26 cellular contexts compared by ENCODE assay signal in genomic region chr1:25083481-25084345, GRCh38.
DNase-seq lines count a peak whose midpoint lies in the region; ATAC-seq, FAIRE-seq and TF ChIP-seq lines count a peak whose summit lies in the region.
"Had no signal": no experiment of that assay in that cellular context is flagged by ENCODE, and none has a peak within 500 bp of the region (broad histone marks: within the 10 kb centered on the region; RNA-seq: fewer than 3 reads in every experiment).

No MANE protein-coding gene starts in this region.

- H3K4me2 ChIP-seq in A549 (no peak overlapping the region), mesendoderm (ENCODE audit: low read length) (no peak overlapping the region)

- H2BK5ac ChIP-seq in mesendoderm (ENCODE audit: low read length), result no peak overlapping the region

- H3K27ac ChIP-seq in A549 (no peak overlapping the region), HL-60 (replicated peaks) (peak overlapping the region; percentile 64; the same call in 1 of the 2 replicates), mesendoderm (ENCODE audit: low read depth, low read length) (no peak overlapping the region), WERI-Rb-1 (no peak overlapping the region)
- H3K27ac ChIP-seq: SJSA1 had no signal

- WGBS in A549 (ENCODE audit: missing lambda C conversion rate), result 67% methylated on average over 12 of the region's 20 CpGs
- no CpG with 5 or more reads among the region's 20 CpGs for WGBS in mesendoderm (ENCODE audit: extremely low coverage, insufficient coverage, low lambda C conversion rate)

- H3K56ac ChIP-seq in mesendoderm (ENCODE audit: low read length), result no peak overlapping the region

- no peak for TF ChIP-seq RAD21 in A549 (conservative IDR thresholded peaks at IDR 0.05 in 1 of 2, IDR thresholded peaks at IDR 0.05 in 1 of 2)

- FAIRE-seq in A549 (lab: Jason Lieb, UNC), result no peak
- FAIRE-seq: A204.1, GM12878, H54, HTR-8/SVneo, RCC 7860 had no signal

- no peak overlapping the region for H3K23ac ChIP-seq in mesendoderm (ENCODE audit: low read length)

- H4K8ac ChIP-seq in mesendoderm (ENCODE audit: low read depth, low read length), result no peak overlapping the region

- no peak overlapping the region for H3K4ac ChIP-seq in mesendoderm (ENCODE audit: low read depth, low read length)

- H3K4me3 ChIP-seq in A549 (no peak overlapping the region), HL-60 (replicated peaks; ENCODE audit: insufficient read depth, low read length) (no peak overlapping the region), mesendoderm (ENCODE audit: low read length) (no peak overlapping the region), WERI-Rb-1 (ENCODE audit: low read depth, low read length) (no peak overlapping the region)
- H3K4me3 ChIP-seq: GM12878, SJSA1 had no signal

- H3K27ac Mint-ChIP-seq in dendritic cell treated with granulocyte-macrophage colony-stimulating factor and Interleukin-4, amounts not matched to agents 40 ng/mL and 50 ng/mL, for 4 days, result peak overlapping the region; percentile 60
- H3K27ac Mint-ChIP-seq: B cell, HFFc6, IgD-negative memory B cell had no signal

- H4K5ac ChIP-seq in mesendoderm (ENCODE audit: low read length), result no peak overlapping the region

- CTCF ChIA-PET in A549 (lab: Yijun Ruan, JAX), result interaction anchor here (1.2 to 1.6 kb wide), 2 partner anchors 17 to 23 kb away, joined by 3 read pairs; no protein-coding TSS in a partner anchor

- peaks cover 13% of the 10 kb centered on the region for H3K27me3 Mint-ChIP-seq in dendritic cell treated with granulocyte-macrophage colony-stimulating factor and Interleukin-4, amounts not matched to agents 40 ng/mL and 50 ng/mL, for 4 days
- H3K27me3 Mint-ChIP-seq: B cell had no signal

- ATAC-seq in A549 (no peak), GM19452 (IDR thresholded peaks at IDR 0.05; ENCODE audit: unreplicated experiment) (no peak), HG03108 (IDR thresholded peaks at IDR 0.05; ENCODE audit: unreplicated experiment) (no peak), HG03460 (IDR thresholded peaks at IDR 0.05; ENCODE audit: unreplicated experiment) (no peak)
- ATAC-seq: GM12878 had no signal

- H3K27me3 ChIP-seq in HL-60 (ENCODE audit: insufficient read depth, poor library complexity, severe bottlenecking) (no peaks in the 10 kb centered on the region), mesendoderm (ENCODE audit: insufficient read depth, low read length, poor library complexity) (no peaks in the 10 kb centered on the region), WERI-Rb-1 (ENCODE audit: insufficient read depth, low read depth, severe bottlenecking) (no peaks in the 10 kb centered on the region)
- H3K27me3 ChIP-seq: SJSA1 had no signal

- intact Hi-C loops in dendritic cell treated with granulocyte-macrophage colony-stimulating factor and Interleukin-4, amounts not matched to agents 40 ng/mL and 50 ng/mL, for 4 days (cut with micrococcal nuclease), result no loop called here

- no peak overlapping the region for H2AK5ac ChIP-seq in mesendoderm (ENCODE audit: low read length)

- H3K79me2 ChIP-seq in mesendoderm (ENCODE audit: control insufficient read depth, insufficient read depth, low read length), result no peaks in the 10 kb centered on the region

- no peak overlapping the region for H3K4me3 Mint-ChIP-seq in dendritic cell treated with granulocyte-macrophage colony-stimulating factor and Interleukin-4, amounts not matched to agents 40 ng/mL and 50 ng/mL, for 4 days
- H3K4me3 Mint-ChIP-seq: B cell; CD4-positive, CD25-positive, alpha-beta regulatory T cell; HFFc6; IgD-negative memory B cell had no signal

- TF ChIP-seq CTCF in A549 (IDR thresholded peaks at IDR 0.05), result no peak
- TF ChIP-seq CTCF in HL-60 (IDR thresholded peaks at IDR 0.05; ENCODE audit: insufficient read depth, low read length), result no peak
- no peak for TF ChIP-seq CTCF in WERI-Rb-1 (IDR thresholded peaks at IDR 0.05; ENCODE audit: low read depth, low read length)

- DNase-seq in A549 (ENCODE audit: low read depth in 1 of 2, low spot score in 1 of 2) (no peak), HL-60 (ENCODE audit: low read depth in 1 of 2, low spot score in 1 of 2) (no peak), mesendoderm (peak; percentile 11), WERI-Rb-1 (no peak)
- DNase-seq: CD4-positive, CD25-positive, alpha-beta regulatory T cell; COR-L47; DND-41; HFFc6; Karpas-422; NCI-H1694 treated with DMSO at 0.1 percent for 48 hours; NCI-H2081 treated with DMSO at 0.1 percent for 48 hours; NCI-H2171 treated with DMSO at 0.1 percent for 48 hours; NCI-H524 treated with DMSO at 0.1 percent for 48 hours; OCI-M1 had no signal

- POLR2A ChIA-PET in A549 (lab: Yijun Ruan, JAX), result interaction anchor here (0.7 kb wide), 1 partner anchor 930 kb away, joined by 6 read pairs; no protein-coding TSS in a partner anchor

- TF ChIP-seq POLR2A in A549 (IDR thresholded peaks at IDR 0.05; ENCODE audit: low read length), result no peak

- H3K4me1 Mint-ChIP-seq in dendritic cell treated with granulocyte-macrophage colony-stimulating factor and Interleukin-4, amounts not matched to agents 40 ng/mL and 50 ng/mL, for 4 days (ENCODE audit: low read depth), result peaks cover 24% of the 10 kb centered on the region
- H3K4me1 Mint-ChIP-seq: B cell; CD4-positive, CD25-positive, alpha-beta regulatory T cell had no signal

- H3K9me3 ChIP-seq in A549, result no peaks in the 10 kb centered on the region
- H3K9me3 ChIP-seq in WERI-Rb-1 (ENCODE audit: severe bottlenecking), result no peaks in the 10 kb centered on the region
- H3K9me3 ChIP-seq: SJSA1 had no signal

- no peak overlapping the region for H2BK15ac ChIP-seq in mesendoderm (replicated peaks; ENCODE audit: low read depth)

- H3K4me1 ChIP-seq in A549, result no peaks in the 10 kb centered on the region
- H3K4me1 ChIP-seq in mesendoderm (ENCODE audit: control insufficient read depth, low read depth, low read length), result no peaks in the 10 kb centered on the region

- H2BK120ac ChIP-seq in mesendoderm (ENCODE audit: low read depth, low read length), result no peak overlapping the region

- H3K36me3 ChIP-seq in mesendoderm (ENCODE audit: control insufficient read depth, insufficient read depth, low read length), result no peaks in the 10 kb centered on the region
- no peaks in the 10 kb centered on the region for H3K36me3 ChIP-seq in WERI-Rb-1
- H3K36me3 ChIP-seq: SJSA1 had no signal

- no peaks in the 10 kb centered on the region for H3K9me3 Mint-ChIP-seq in dendritic cell treated with granulocyte-macrophage colony-stimulating factor and Interleukin-4, amounts not matched to agents 40 ng/mL and 50 ng/mL, for 4 days
- H3K9me3 Mint-ChIP-seq: HFFc6 had no signal

- H3K9ac ChIP-seq in mesendoderm (ENCODE audit: low read length), result no peak overlapping the region

- H3K36me3 Mint-ChIP-seq in dendritic cell treated with granulocyte-macrophage colony-stimulating factor and Interleukin-4, amounts not matched to agents 40 ng/mL and 50 ng/mL, for 4 days (ENCODE audit: low read depth), result no peaks in the 10 kb centered on the region
- H3K36me3 Mint-ChIP-seq: CD4-positive, CD25-positive, alpha-beta regulatory T cell; IgD-negative memory B cell had no signal

- no peak overlapping the region for H3K18ac ChIP-seq in mesendoderm (ENCODE audit: low read length)

- TF ChIP-seq EP300 in A549 (IDR thresholded peaks at IDR 0.05), result no peak

- H3K79me1 ChIP-seq in mesendoderm (ENCODE audit: low read length), result no peaks in the 10 kb centered on the region

TF ChIP-seq in A549, 52 proteins besides CTCF, POLR2A, EP300 and RAD21:
- TF ChIP-seq HOXB5 (CRISPR knock-in tag; IDR thresholded peaks at IDR 0.05), result no peak
- TF ChIP-seq ZFP36 (IDR thresholded peaks at IDR 0.05; ENCODE audit: borderline replicate concordance, partially characterized antibody), result peak; percentile 24
- TF ChIP-seq GATA3 (IDR thresholded peaks at IDR 0.05; ENCODE audit: borderline replicate concordance), result no peak
- no peak for TF ChIP-seq HOXB13 (CRISPR knock-in tag; IDR thresholded peaks at IDR 0.05; ENCODE audit: low read depth)
TF ChIP-seq in A549: peak in this region for 1.
